Comparison of ENCODE assay signal across 18 cellular contexts in genomic region chr7:20194586-20194985, GRCh38. TPM values are rescaled to one million over a fixed set of nuclear protein-coding genes. Genes with fewer than 3 reads are reported as not detected.
"Had no signal": no experiment of that assay in that cellular context is flagged by ENCODE, and none has a peak within 500 bp of the region (broad histone marks: within the 10 kb centered on the region; RNA-seq: fewer than 3 reads in every experiment).

No MANE protein-coding gene starts in this region.

- DNase-seq: activated CD4-positive, alpha-beta T cell treated with anti-CD3 and anti-CD28 coated beads for 36 hours; activated CD8-positive, alpha-beta memory T cell treated with anti-CD3 and anti-CD28 coated beads, Interleukin-2, amount 50 U/mL, for 4 hours; activated CD8-positive, alpha-beta T cell treated with anti-CD3 and anti-CD28 coated beads for 36 hours; activated naive CD8-positive, alpha-beta T cell treated with anti-CD3 and anti-CD28 coated beads for 36 hours; amygdala; central memory CD4-positive, alpha-beta T cell; colonic mucosa; islet precursor cell; midbrain; pancreas; stimulated activated naive CD8-positive, alpha-beta T cell treated with anti-CD3 and anti-CD28 coated beads, Interleukin-15, amount 100 ng/mL, for 72 hours; WERI-Rb-1 had no signal

- H3K36me3 ChIP-seq: colonic mucosa, gastroesophageal sphincter, neural progenitor cell, pancreas, WERI-Rb-1 had no signal

- H3K9me3 ChIP-seq: colonic mucosa, pancreas had no signal

- H3K27me3 Mint-ChIP-seq: activated CD4-positive, alpha-beta T cell treated with anti-CD3 and anti-CD28 coated beads for 36 hours; activated CD8-positive, alpha-beta T cell treated with anti-CD3 and anti-CD28 coated beads for 36 hours; activated naive CD8-positive, alpha-beta T cell treated with anti-CD3 and anti-CD28 coated beads for 36 hours; stimulated activated naive CD8-positive, alpha-beta T cell treated with anti-CD3 and anti-CD28 coated beads, Interleukin-15, amount 100 ng/mL, for 72 hours; type B pancreatic cell had no signal

- H2AFZ ChIP-seq: neural progenitor cell had no signal

- H3K9me3 Mint-ChIP-seq: activated T-helper 1 cell treated with anti-CD3 and anti-CD28 coated beads, Interleukin-12 subunit alpha, Interleukin-12 subunit beta, Interleukin-2, Interleukin-4 antibody, amounts not matched to agents 30 ng/mL and 10 ng/mL and 1 ng/mL, durations not matched to agents 14 hours and 24 hours and 36 hours; type B pancreatic cell had no signal

- H3K4me3 ChIP-seq: colonic mucosa, gastroesophageal sphincter, lung, neural progenitor cell, pancreas had no signal

- H3K27ac Mint-ChIP-seq: activated CD4-positive, alpha-beta T cell treated with anti-CD3 and anti-CD28 coated beads for 36 hours; activated CD8-positive, alpha-beta T cell treated with anti-CD3 and anti-CD28 coated beads for 36 hours; activated naive CD8-positive, alpha-beta T cell treated with anti-CD3 and anti-CD28 coated beads for 36 hours; activated T-helper 1 cell treated with anti-CD3 and anti-CD28 coated beads, Interleukin-12 subunit alpha, Interleukin-12 subunit beta, Interleukin-2, Interleukin-4 antibody, amounts not matched to agents 30 ng/mL and 10 ng/mL and 1 ng/mL, durations not matched to agents 14 hours and 24 hours and 36 hours; brain; neural progenitor cell; stimulated activated naive CD8-positive, alpha-beta T cell treated with anti-CD3 and anti-CD28 coated beads, Interleukin-15, amount 100 ng/mL, for 72 hours; type B pancreatic cell had no signal

- H3K4me1 ChIP-seq: colonic mucosa, neural progenitor cell had no signal

- H3K27ac ChIP-seq: colonic mucosa, gastroesophageal sphincter, neural progenitor cell, pancreas, WERI-Rb-1 had no signal

- H3K4me2 ChIP-seq: neural progenitor cell had no signal

- H3K9ac ChIP-seq: neural progenitor cell had no signal

- H3K4me3 Mint-ChIP-seq: activated CD4-positive, alpha-beta T cell treated with anti-CD3 and anti-CD28 coated beads for 36 hours; activated CD8-positive, alpha-beta T cell treated with anti-CD3 and anti-CD28 coated beads for 36 hours; activated naive CD8-positive, alpha-beta T cell treated with anti-CD3 and anti-CD28 coated beads for 36 hours; activated T-helper 1 cell treated with anti-CD3 and anti-CD28 coated beads, Interleukin-12 subunit alpha, Interleukin-12 subunit beta, Interleukin-2, Interleukin-4 antibody, amounts not matched to agents 30 ng/mL and 10 ng/mL and 1 ng/mL, durations not matched to agents 14 hours and 24 hours and 36 hours; brain; neural progenitor cell; stimulated activated naive CD8-positive, alpha-beta T cell treated with anti-CD3 and anti-CD28 coated beads, Interleukin-15, amount 100 ng/mL, for 72 hours; type B pancreatic cell had no signal

- H3K27me3 ChIP-seq: colonic mucosa, gastroesophageal sphincter, neural progenitor cell, pancreas had no signal

RNA-seq across cellular contexts. Expression of gene MACC1, which starts 22.6 kb away (rescaled TPM):
- total RNA-seq: activated T-helper 1 cell treated with anti-CD3 and anti-CD28 coated beads, Interleukin-12 subunit alpha, Interleukin-12 subunit beta, Interleukin-2, Interleukin-4 antibody, amounts not matched to agents 30 ng/mL and 10 ng/mL and 1 ng/mL, durations not matched to agents 14 hours and 24 hours and 36 hours had no signal
